ENCODE assay signal across 1 cellular context in genomic region chr18:26458526-26459232, GRCh38.
TF ChIP-seq lines count a peak whose summit lies in the region.

No MANE protein-coding gene starts in this region.

TF ChIP-seq in GM12878, 131 proteins besides CTCF, POLR2A, EP300 and RAD21 (continued from another document and continues in another):
- TF ChIP-seq RELB (IDR thresholded peaks at IDR 0.05; ENCODE audit: low read depth) (peak; percentile 74), ZSCAN29 (IDR thresholded peaks at IDR 0.05) (no peak), EED (IDR thresholded peaks at IDR 0.05; ENCODE audit: low read depth) (peak; percentile 65; the same call in 1 of the 2 replicates), WRNIP1 (IDR thresholded peaks at IDR 0.05; ENCODE audit: borderline replicate concordance, low read depth, low read length) (no peak), IKZF1 (conservative IDR thresholded peaks at IDR 0.05) (peak; percentile 77), CREM (IDR thresholded peaks at IDR 0.05; ENCODE audit: low read depth) (peak; percentile 17; the same call in 1 of the 2 replicates), HDAC6 (IDR thresholded peaks at IDR 0.05; ENCODE audit: unreplicated experiment) (no peak), ATF2 (IDR thresholded peaks at IDR 0.05; ENCODE audit: low read length) (peak; percentile 61; the same call in 1 of the 2 replicates), ZBTB33 (IDR thresholded peaks at IDR 0.05) (no peak), NBN (IDR thresholded peaks at IDR 0.05) (peak; percentile 78), PAX8 (IDR thresholded peaks at IDR 0.05) (no peak), HCFC1 (IDR thresholded peaks at IDR 0.05; ENCODE audit: low read length) (no peak), ZNF24 (IDR thresholded peaks at IDR 0.05) (no peak; the same call in 1 of the 2 replicates), TAF1 (IDR thresholded peaks at IDR 0.05; ENCODE audit: borderline replicate concordance, low read depth, low read length) (no peak), MYB (IDR thresholded peaks at IDR 0.05; ENCODE audit: borderline replicate concordance, low read depth, low read length) (no peak), PRDM15 (CRISPR knock-in tag; IDR thresholded peaks at IDR 0.05) (no peak), POLR2AphosphoS5 (IDR thresholded peaks at IDR 0.05; ENCODE audit: low read length) (no peak; the same call in 1 of the 2 replicates), KLF5 (IDR thresholded peaks at IDR 0.05; ENCODE audit: partially characterized antibody) (no peak), CEBPZ (IDR thresholded peaks at IDR 0.05; ENCODE audit: low read depth, low read length) (no peak), STAT3 (IDR thresholded peaks at IDR 0.05; ENCODE audit: low read depth, low read length) (no peak), BMI1 (IDR thresholded peaks at IDR 0.05; ENCODE audit: borderline replicate concordance) (no peak), USF2 (IDR thresholded peaks at IDR 0.05; ENCODE audit: borderline replicate concordance, low read depth, low read length) (no peak), REST (IDR thresholded peaks at IDR 0.05; ENCODE audit: low read depth, low read length) (no peak), PBX3 (IDR thresholded peaks at IDR 0.05; ENCODE audit: insufficient replicate concordance, low read depth, low read length) (no peak), RELA (IDR thresholded peaks at IDR 0.05; ENCODE audit: borderline replicate concordance, partially characterized antibody) (no peak), NR2F1 (conservative IDR thresholded peaks at IDR 0.05) (no peak), CBX5 (IDR thresholded peaks at IDR 0.05; ENCODE audit: low read depth) (peak; percentile 53; the same call in 1 of the 2 replicates), E2F8 (IDR thresholded peaks at IDR 0.05; ENCODE audit: low read depth, partially characterized antibody) (no peak), HSF1 (IDR thresholded peaks at IDR 0.05; ENCODE audit: low read depth, low read length) (no peak), CEBPB (IDR thresholded peaks at IDR 0.05; ENCODE audit: borderline replicate concordance in 1 of 2, low read depth in 2 of 2, low read length in 2 of 2) (no peak), TCF3 (IDR thresholded peaks at IDR 0.05; ENCODE audit: borderline replicate concordance, insufficient read depth, low read depth, low read length) (0 out of 2 replicates have a peak, but pooled peaks have one; percentile 35), SMARCA5 (IDR thresholded peaks at IDR 0.05) (no peak), STAT1 (conservative IDR thresholded peaks at IDR 0.05) (no peak), TCF7 (IDR thresholded peaks at IDR 0.05; ENCODE audit: borderline replicate concordance) (no peak)
